ENCODE assay signal across 20 cellular contexts in genomic region chr5:816176-816575, GRCh38. TPM values are rescaled to one million over a fixed set of nuclear protein-coding genes. Genes with fewer than 3 reads are reported as not detected.
"Had no signal": no experiment of that assay in that cellular context is flagged by ENCODE, and none has a peak within 500 bp of the region (broad histone marks: within the 10 kb centered on the region; RNA-seq: fewer than 3 reads in every experiment).

No MANE protein-coding gene starts in this region.

- H3K36me3 ChIP-seq: SJSA1 had no signal

- DNase-seq: Kasumi-1, MM.1S, NCI-H1092 treated with DMSO at 0.1 percent for 48 hours, NCI-H1436, NCI-H1930, NCI-H2081, NCI-H2107, NCI-H345, NCI-H446 treated with DMSO at 0.1 percent for 48 hours, NCI-H510A treated with DMSO at 0.1 percent for 48 hours, Right ventricle myocardium superior, RPMI8226, SIG-M5 had no signal

- H3K27ac ChIP-seq: HL-60, KMS-11, SJSA1, SK-N-MC had no signal

- H3K9me3 ChIP-seq: SJSA1 had no signal

- H3K4me3 ChIP-seq: K562, SJSA1, SK-N-MC had no signal

- ATAC-seq: K562 had no signal

- H3K4me1 ChIP-seq: SJSA1 had no signal

RNA-seq across cellular contexts. Expression of gene ZDHHC11B, which starts 31.6 kb away (rescaled TPM):
- total RNA-seq: M059J; SJSA1; T-helper 1 cell treated with Interleukin-12 subunit alpha and Interleukin-12 subunit beta and Interleukin-4 antibody, amounts not matched to agents 30 ng/mL and 1 ng/mL, for 36 hours had no signal
